1 cellular context compared by ENCODE assay signal in genomic region chr2:195656859-195657633, GRCh38.
TF ChIP-seq lines count a peak whose summit lies in the region.

TSS of gene SLC39A10 (plus strand) at chr2:195657226. CDS start at chr2:195680043, 22,817 bp downstream.

TF ChIP-seq in HepG2, 621 proteins besides CTCF, POLR2A, EP300 and RAD21 (continued from another document and continues in another):
- no peak for TF ChIP-seq MTA3 (CRISPR knock-in tag; IDR thresholded peaks at IDR 0.05)
- TF ChIP-seq ZNF546 (CRISPR knock-in tag; conservative IDR thresholded peaks at IDR 0.05), result no peak
- peak; percentile 75; the same call in 1 of the 2 replicates for TF ChIP-seq MXD3 (CRISPR knock-in tag; IDR thresholded peaks at IDR 0.05)
- TF ChIP-seq ZBTB2 (CRISPR knock-in tag; IDR thresholded peaks at IDR 0.05; ENCODE audit: low read depth), result peak; percentile 63; the same call in 1 of the 2 replicates
- TF ChIP-seq ZNF777 (CRISPR knock-in tag; IDR thresholded peaks at IDR 0.05), result peak; percentile 90
- no peak for TF ChIP-seq TBX3 (IDR thresholded peaks at IDR 0.05; ENCODE audit: borderline replicate concordance)
- TF ChIP-seq ATM (IDR thresholded peaks at IDR 0.05; ENCODE audit: borderline replicate concordance), result no peak
- no peak for TF ChIP-seq RNF219 (CRISPR knock-in tag; IDR thresholded peaks at IDR 0.05)
- TF ChIP-seq SETDB1 (CRISPR knock-in tag; IDR thresholded peaks at IDR 0.05; ENCODE audit: borderline replicate concordance), result no peak
- TF ChIP-seq THYN1 (CRISPR knock-in tag; IDR thresholded peaks at IDR 0.05; ENCODE audit: borderline replicate concordance, low read depth), result no peak
- peak; percentile 82; the same call in 1 of the 2 replicates for TF ChIP-seq BATF2 (CRISPR knock-in tag; IDR thresholded peaks at IDR 0.05)
- peak; percentile 97 for TF ChIP-seq ZMYM4 (CRISPR knock-in tag; IDR thresholded peaks at IDR 0.05)
- TF ChIP-seq TFE3 (CRISPR knock-in tag; IDR thresholded peaks at IDR 0.05), result no peak
- TF ChIP-seq TBL1XR1 (IDR thresholded peaks at IDR 0.05; ENCODE audit: borderline replicate concordance, low read length, partially characterized antibody), result peak; percentile 65
- TF ChIP-seq ZNF354B (CRISPR knock-in tag; IDR thresholded peaks at IDR 0.05), result no peak
- no peak for TF ChIP-seq XBP1 (CRISPR knock-in tag; IDR thresholded peaks at IDR 0.05)
- 0 out of 2 replicates have a peak, but pooled peaks have one; percentile 28 for TF ChIP-seq ZIK1 (CRISPR knock-in tag; IDR thresholded peaks at IDR 0.05; ENCODE audit: borderline replicate concordance, low read depth)
- peak; percentile 44; the same call in 1 of the 2 replicates for TF ChIP-seq MEIS1 (CRISPR knock-in tag; IDR thresholded peaks at IDR 0.05; ENCODE audit: borderline replicate concordance)
- TF ChIP-seq GTF3A (CRISPR knock-in tag; conservative IDR thresholded peaks at IDR 0.05), result no peak
- peak; percentile 82; the same call in 1 of the 2 replicates for TF ChIP-seq SIN3A (IDR thresholded peaks at IDR 0.05; ENCODE audit: borderline replicate concordance, low read depth, low read length)
- TF ChIP-seq RNF2 (conservative IDR thresholded peaks at IDR 0.05; ENCODE audit: low read depth), result peak; percentile 75
- no peak for TF ChIP-seq ZNF720 (CRISPR knock-in tag; IDR thresholded peaks at IDR 0.05)
- 0 out of 2 replicates have a peak, but pooled peaks have one; percentile 48 for TF ChIP-seq NFAT5 (CRISPR knock-in tag; IDR thresholded peaks at IDR 0.05)
- TF ChIP-seq TIGD3 (CRISPR knock-in tag; IDR thresholded peaks at IDR 0.05; ENCODE audit: borderline replicate concordance), result no peak
- 0 out of 2 replicates have a peak, but pooled peaks have one; percentile 45 for TF ChIP-seq ZNF451 (CRISPR knock-in tag; IDR thresholded peaks at IDR 0.05)
- TF ChIP-seq E2F2 (CRISPR knock-in tag; IDR thresholded peaks at IDR 0.05; ENCODE audit: borderline replicate concordance), result no peak
- peak; percentile 76 for TF ChIP-seq TGIF2 (CRISPR knock-in tag; IDR thresholded peaks at IDR 0.05)
- no peak for TF ChIP-seq ZNF775 (CRISPR knock-in tag; IDR thresholded peaks at IDR 0.05; ENCODE audit: borderline replicate concordance)
- no peak for TF ChIP-seq PAF1 (CRISPR knock-in tag; IDR thresholded peaks at IDR 0.05)
- no peak for TF ChIP-seq NR2F1 (CRISPR knock-in tag; IDR thresholded peaks at IDR 0.05)
- TF ChIP-seq ZZZ3 (CRISPR knock-in tag; IDR thresholded peaks at IDR 0.05; ENCODE audit: borderline replicate concordance), result no peak; the same call in 1 of the 2 replicates
- no peak for TF ChIP-seq ZNF878 (CRISPR knock-in tag; IDR thresholded peaks at IDR 0.05)
- TF ChIP-seq ZNF550 (CRISPR knock-in tag; IDR thresholded peaks at IDR 0.05; ENCODE audit: borderline replicate concordance), result no peak
- TF ChIP-seq HDAC6 (IDR thresholded peaks at IDR 0.05; ENCODE audit: low read depth, low read length), result no peak
- TF ChIP-seq SMARCE1 (IDR thresholded peaks at IDR 0.05; ENCODE audit: borderline replicate concordance), result no peak
- no peak for TF ChIP-seq ZNF138 (CRISPR knock-in tag; IDR thresholded peaks at IDR 0.05; ENCODE audit: low read depth)
- TF ChIP-seq MTF2 (CRISPR knock-in tag; IDR thresholded peaks at IDR 0.05; ENCODE audit: borderline replicate concordance), result no peak
- 0 out of 2 replicates have a peak, but pooled peaks have one; percentile 3 for TF ChIP-seq MNT (IDR thresholded peaks at IDR 0.05)
- TF ChIP-seq TFAP4 (IDR thresholded peaks at IDR 0.05; ENCODE audit: borderline replicate concordance, low read depth), result no peak
- TF ChIP-seq EEA1 (CRISPR knock-in tag; IDR thresholded peaks at IDR 0.05; ENCODE audit: borderline replicate concordance), result no peak
- peak; percentile 8 for TF ChIP-seq ZBTB38 (CRISPR knock-in tag; IDR thresholded peaks at IDR 0.05)
- TF ChIP-seq MIER2 (CRISPR knock-in tag; IDR thresholded peaks at IDR 0.05), result no peak
- peak; percentile 79; the same call in 1 of the 2 replicates for TF ChIP-seq KLF6 (CRISPR knock-in tag; IDR thresholded peaks at IDR 0.05)
